In genomic region chr1:159927211-159927886, GRCh38 we compare ENCODE assay signal across 15 cellular contexts. TPM values are rescaled to one million over a fixed set of nuclear protein-coding genes. Genes with fewer than 3 reads are reported as not detected.
"Had no signal": no experiment of that assay in that cellular context is flagged by ENCODE, and none has a peak within 500 bp of the region (broad histone marks: within the 10 kb centered on the region; RNA-seq: fewer than 3 reads in every experiment).

No MANE protein-coding gene starts in this region.

- ATAC-seq: body of pancreas; esophagus mucosa; left colon; stimulated activated memory B cell treated with anti-CD40 and anti-IgM and Interleukin-4, amounts not matched to agents 10 μg/mL and 1 μg/mL and 100 μg/mL, for 72 hours; T-cell had no signal

- DNase-seq: activated effector memory CD4-positive, alpha-beta T cell treated with Interleukin-2 at 50 U/mL for 16 hours; activated T-cell treated with anti-CD3 and anti-CD28 coated beads, Interleukin-2, amount 50 U/mL, for 1 hour; body of pancreas; immature natural killer cell; left colon; stimulated activated CD4-positive, alpha-beta T cell treated with anti-CD3 and anti-CD28 coated beads, Interleukin-1b, Interleukin-23, amount 100 ng/mL, for 48 hours; T-cell; transverse colon had no signal

- H3K4me3 Mint-ChIP-seq: activated naive CD4-positive, alpha-beta T cell treated with anti-CD3 and anti-CD28 coated beads, Interleukin-2, amount 50 U/mL, for 24 hours; dendritic cell treated with granulocyte-macrophage colony-stimulating factor and Interleukin-4, amounts not matched to agents 40 ng/mL and 50 ng/mL, for 4 days; stimulated activated memory B cell treated with anti-CD40 and anti-IgM and Interleukin-4, amounts not matched to agents 10 μg/mL and 1 μg/mL and 100 μg/mL, for 72 hours had no signal

- H3K9me3 Mint-ChIP-seq: activated naive CD4-positive, alpha-beta T cell treated with anti-CD3 and anti-CD28 coated beads, Interleukin-2, amount 50 U/mL, for 24 hours; dendritic cell treated with granulocyte-macrophage colony-stimulating factor and Interleukin-4, amounts not matched to agents 40 ng/mL and 50 ng/mL, for 4 days; stimulated activated memory B cell treated with anti-CD40 and anti-IgM and Interleukin-4, amounts not matched to agents 10 μg/mL and 1 μg/mL and 100 μg/mL, for 72 hours; T-cell had no signal

- H3K36me3 Mint-ChIP-seq: immature natural killer cell had no signal

- H3K27ac Mint-ChIP-seq: activated naive CD4-positive, alpha-beta T cell treated with anti-CD3 and anti-CD28 coated beads, Interleukin-2, amount 50 U/mL, for 24 hours; dendritic cell treated with granulocyte-macrophage colony-stimulating factor and Interleukin-4, amounts not matched to agents 40 ng/mL and 50 ng/mL, for 4 days; stimulated activated memory B cell treated with anti-CD40 and anti-IgM and Interleukin-4, amounts not matched to agents 10 μg/mL and 1 μg/mL and 100 μg/mL, for 72 hours had no signal

- H3K27me3 Mint-ChIP-seq: activated naive CD4-positive, alpha-beta T cell treated with anti-CD3 and anti-CD28 coated beads, Interleukin-2, amount 50 U/mL, for 24 hours; T-cell had no signal

RNA-seq across cellular contexts. Expression of gene IGSF9, which starts 18.1 kb away (rescaled TPM):
- total RNA-seq: lung microvascular endothelial cell had no signal

RNA-seq across cellular contexts. Expression of gene SLAMF9, which starts 26.7 kb away (rescaled TPM):
- total RNA-seq: body of pancreas, glomerular endothelial cell, left colon, lung microvascular endothelial cell, mucosa of gallbladder, T-cell had no signal

RNA-seq across cellular contexts. Expression of gene CFAP45, which starts 27.4 kb away (rescaled TPM):
- total RNA-seq: body of pancreas had no signal
